In the genomic region with DNA sequence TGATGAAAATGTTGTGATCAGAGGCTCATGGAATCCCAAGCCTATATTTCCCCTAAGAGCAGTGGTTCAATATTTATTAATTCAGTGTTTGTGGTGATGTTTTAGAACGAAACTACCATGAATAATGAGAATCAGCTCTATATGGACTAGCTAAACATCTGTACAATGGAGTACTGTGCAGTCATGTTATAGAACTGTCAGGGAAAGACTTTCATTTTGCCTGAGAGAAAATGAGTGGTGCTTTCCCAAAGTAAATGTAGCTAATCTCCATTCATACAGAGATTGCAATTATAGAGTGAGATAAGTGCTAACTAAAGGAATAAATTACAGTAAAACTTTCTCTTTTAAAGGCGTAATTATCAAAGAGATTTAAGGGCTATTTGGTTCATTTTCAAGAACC, we compare ENCODE assay signal across 1 cellular context.
TF ChIP-seq lines count a peak whose summit lies in the region.

No MANE protein-coding gene starts in this region.

TF ChIP-seq in GM23338, 12 proteins besides CTCF, POLR2A, EP300 and RAD21 (continued from another document):
- no peak for TF ChIP-seq ETS1 (IDR thresholded peaks at IDR 0.05)
- TF ChIP-seq EZH2phosphoT487 (IDR thresholded peaks at IDR 0.05; ENCODE audit: unreplicated experiment), result no peak
